ENCODE assay signal across 21 cellular contexts in the genomic region with DNA sequence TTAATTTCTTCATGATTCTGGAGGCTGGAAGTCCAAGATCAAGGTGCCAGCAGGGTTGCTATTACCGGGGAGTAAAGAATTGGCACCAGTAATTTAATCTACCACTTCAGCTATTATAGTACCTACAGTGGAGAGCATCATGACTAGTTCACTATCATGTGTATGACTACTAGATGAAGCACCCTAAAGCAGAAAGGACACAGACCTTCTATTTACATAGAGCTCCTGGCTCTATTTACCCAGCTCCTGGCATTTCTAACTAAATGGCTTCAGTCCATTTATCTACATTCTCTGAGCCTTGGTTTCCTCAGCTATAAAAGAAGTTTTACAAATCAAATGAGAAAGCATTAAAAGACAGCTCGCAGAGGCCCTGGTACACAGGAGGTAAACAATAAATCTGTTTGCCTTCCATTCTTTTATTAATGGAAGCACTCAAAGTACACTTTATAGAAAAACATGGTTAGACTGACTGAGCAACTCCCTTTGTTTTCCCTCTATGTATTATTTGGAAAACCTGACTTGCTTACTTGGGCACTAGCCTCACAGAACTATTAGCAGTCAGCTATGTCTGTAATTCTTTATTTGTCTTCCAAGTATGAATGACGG.
A peak's percentile ranks its signal among the peaks of the same experiment; 100 is the strongest.
DNase-seq lines count a peak whose midpoint lies in the region; TF ChIP-seq lines count a peak whose summit lies in the region.
"Had no signal": no experiment of that assay in that cellular context is flagged by ENCODE, and none has a peak within 500 bp of the region (broad histone marks: within the 10 kb centered on the region; RNA-seq: fewer than 3 reads in every experiment).

No MANE protein-coding gene starts in this region.

- H3K4me1 ChIP-seq in H9 (ENCODE audit: insufficient read depth, low read length), result no peaks in the 10 kb centered on the region

- H3K4me2 ChIP-seq in H9 (ENCODE audit: insufficient read depth, insufficient read length, low read length), result no peak overlapping the region
- H3K4me2 ChIP-seq: SK-N-SH had no signal

- H3K27ac Mint-ChIP-seq in H9, result no peak overlapping the region
- H3K27ac Mint-ChIP-seq: B cell; CD4-positive, alpha-beta T cell; T-helper 2 cell treated with Interferon-gamma antibody and Interleukin-4, amounts not matched to agents 5 μg/mL and 100 μg/mL, for 36 hours had no signal

- no peak overlapping the region for H4K8ac ChIP-seq in H9 (replicated peaks; ENCODE audit: insufficient read length, low read depth, low read length)

- no peak overlapping the region for H3K4me3 Mint-ChIP-seq in H9
- H3K4me3 Mint-ChIP-seq: B cell; CD4-positive, alpha-beta T cell; T-helper 2 cell treated with Interferon-gamma antibody and Interleukin-4, amounts not matched to agents 5 μg/mL and 100 μg/mL, for 36 hours had no signal

- peak; percentile 29 for DNase-seq in NCI-H1105 treated with DMSO at 0.1 percent for 48 hours (lab: John Stamatoyannopoulos, UW)
- DNase-seq in NCI-H1105 (lab: John Stamatoyannopoulos, UW), result no peak
- peak; percentile 31 for DNase-seq in NCI-H128 (lab: John Stamatoyannopoulos, UW; ENCODE audit: unreplicated experiment)
- DNase-seq in NCI-H510A (lab: John Stamatoyannopoulos, UW), result peak; percentile 55
- no peak for DNase-seq in stimulated activated CD4-positive, alpha-beta T cell treated with anti-CD3 and anti-CD28 coated beads, Interleukin-15, amount 100 ng/mL, for 24 hours
- no peak for DNase-seq in occipital lobe (lab: John Stamatoyannopoulos, UW)
- no peak for DNase-seq in H9
- DNase-seq: CD4-positive, alpha-beta T cell; DMS79 treated with DMSO at 0.1 percent for 48 hours; H7; NCI-H1417 treated with DMSO at 0.1 percent for 48 hours; NCI-H187 treated with DMSO at 0.1 percent for 48 hours; NCI-H2227 treated with DMSO at 0.1 percent for 48 hours; NCI-H82; RPMI8226; SHP77 treated with DMSO at 0.1 percent for 48 hours; SK-N-SH had no signal

- no peak overlapping the region for H2BK15ac ChIP-seq in H9 (ENCODE audit: low read depth, low read length)

- H3K14ac ChIP-seq in H9 (ENCODE audit: insufficient read depth, low read length), result no peak overlapping the region

- WGBS in H9 (ENCODE audit: extremely low coverage, insufficient read length, low lambda C conversion rate), result no CpG with 5 or more reads among the region's 3 CpGs

- H4K91ac ChIP-seq in H9 (ENCODE audit: insufficient read length, low read depth, low read length), result no peak overlapping the region

- TF ChIP-seq CTCF in VCaP (conservative IDR thresholded peaks at IDR 0.05) (no peak), H9 (conservative IDR thresholded peaks at IDR 0.05) (no peak)

- peaks cover 4 to 6% of the 10 kb centered on the region in 2 experiments for H3K4me1 Mint-ChIP-seq in H9
- H3K4me1 Mint-ChIP-seq: B cell had no signal

- H3K36me3 Mint-ChIP-seq in H9 (ENCODE audit: insufficient read depth in 1 of 3, low read depth in 3 of 3), result no peaks in the 10 kb centered on the region

- no peak overlapping the region for H3K23ac ChIP-seq in H9 (ENCODE audit: insufficient read length, low read depth, low read length)

- H4K5ac ChIP-seq in H9 (ENCODE audit: insufficient read length, low read depth, low read length), result no peak overlapping the region

- no peak overlapping the region for H3K4ac ChIP-seq in H9 (ENCODE audit: low read depth, low read length)

- no peak overlapping the region for H2BK12ac ChIP-seq in H9 (ENCODE audit: insufficient read length, low read depth, low read length)

- H2BK120ac ChIP-seq in H9 (ENCODE audit: low read depth, low read length, poor library complexity, severe bottlenecking), result no peak overlapping the region

- H3K23me2 ChIP-seq in H9 (ENCODE audit: insufficient read length, low read depth, low read length, poor library complexity, severe bottlenecking), result no peaks in the 10 kb centered on the region

- H4K20me1 ChIP-seq in H9 (ENCODE audit: control insufficient read depth, insufficient read depth, insufficient read length), result no peaks in the 10 kb centered on the region

- H2AFZ ChIP-seq in H9 (ENCODE audit: low read length), result no peak overlapping the region

- no peaks in the 10 kb centered on the region; the same call in 1 of the 2 replicates for H3K27me3 Mint-ChIP-seq in H9 (ENCODE audit: low read depth)

- no peak overlapping the region for H3K18ac ChIP-seq in H9 (ENCODE audit: insufficient read length, low read depth, low read length)

- H3K79me2 ChIP-seq in H9 (ENCODE audit: insufficient read depth, low read length), result no peaks in the 10 kb centered on the region

- H3K79me1 ChIP-seq in H9 (ENCODE audit: insufficient read depth, low read depth, low read length, poor library complexity, severe bottlenecking), result no peaks in the 10 kb centered on the region

- H3K9me3 ChIP-seq in H9 (ENCODE audit: control insufficient read depth, low read depth, low read length), result no peaks in the 10 kb centered on the region
- H3K9me3 ChIP-seq: SK-N-SH had no signal

- H2BK20ac ChIP-seq in H9 (ENCODE audit: low read depth, low read length, poor library complexity, severe bottlenecking), result no peak overlapping the region

- H3K27me3 ChIP-seq in H9 (ENCODE audit: insufficient read depth, low read length), result no peaks in the 10 kb centered on the region

- H3K27ac ChIP-seq in VCaP (peak overlapping the region; percentile 70), H9 (ENCODE audit: insufficient read length, low read depth, low read length) (no peak overlapping the region)
- H3K27ac ChIP-seq: 22Rv1 had no signal

- H2BK5ac ChIP-seq in H9 (ENCODE audit: insufficient read length, low read length), result no peak overlapping the region

- no peak overlapping the region for H3K56ac ChIP-seq in H9 (ENCODE audit: insufficient read length, low read depth, low read length)

- no peak overlapping the region for H3K9ac ChIP-seq in H9 (ENCODE audit: extremely low read depth, insufficient read length, low read length)
- H3K9ac ChIP-seq: SK-N-SH had no signal

- no peak overlapping the region for H2AK5ac ChIP-seq in H9 (ENCODE audit: insufficient read length, low read length)

- H3T11ph ChIP-seq in H9 (ENCODE audit: low read length), result no peak overlapping the region

- no peaks in the 10 kb centered on the region for H3K9me3 Mint-ChIP-seq in H9
- H3K9me3 Mint-ChIP-seq: CD4-positive, alpha-beta T cell; T-helper 2 cell treated with Interferon-gamma antibody and Interleukin-4, amounts not matched to agents 5 μg/mL and 100 μg/mL, for 36 hours had no signal

Comparison
In these comparisons a context has a peak if more than half of its experiments do, and no peak if none do; other contexts are left out.
1. DNase-seq: peak in NCI-H1105 treated with DMSO at 0.1 percent for 48 hours (single experiment), NCI-H128 (single experiment) and NCI-H510A (single experiment); none in NCI-H1105 (single experiment), stimulated activated CD4-positive, alpha-beta T cell treated with anti-CD3 and anti-CD28 coated beads, Interleukin-15, amount 100 ng/mL, for 24 hours (single experiment), occipital lobe (single experiment) and H9 (single experiment).